Comparison of ENCODE assay signal across 8 cellular contexts in genomic region chr1:1355376-1355775, GRCh38. TPM values are rescaled to one million over a fixed set of nuclear protein-coding genes. Genes with fewer than 3 reads are reported as not detected.
DNase-seq lines count a peak whose midpoint lies in the region; ATAC-seq and TF ChIP-seq lines count a peak whose summit lies in the region.

No MANE protein-coding gene starts in this region.

- TF ChIP-seq CTCF in astrocyte of the spinal cord (IDR thresholded peaks at IDR 0.05; ENCODE audit: low read depth, low read length), result no peak
- TF ChIP-seq CTCF in lower lobe of right lung (IDR thresholded peaks at IDR 0.05), result no peak

- intact Hi-C loops in lower lobe of right lung (cut with DNase I), result no loop called here

- H3K4me1 ChIP-seq in HAP-1 (peaks cover 8% of the 10 kb centered on the region), lower lobe of right lung (peaks cover 52% of the 10 kb centered on the region)

- ATAC-seq in lower lobe of right lung, result peak; percentile 11 to 32
- no peak for ATAC-seq in HG03342 (IDR thresholded peaks at IDR 0.05; ENCODE audit: unreplicated experiment)

- H3K27ac ChIP-seq in lower lobe of right lung, result no peak overlapping the region

- H3K9me3 ChIP-seq in HAP-1 (no peaks in the 10 kb centered on the region), lower lobe of right lung (no peaks in the 10 kb centered on the region)

- H3K4me3 ChIP-seq in HAP-1, result peak overlapping the region; percentile 8; the same call in 1 of the 2 replicates
- H3K4me3 ChIP-seq in astrocyte of the spinal cord (ENCODE audit: low read depth, low read length), result peak overlapping the region; percentile 5
- H3K4me3 ChIP-seq in lower lobe of right lung, result peak overlapping the region; percentile 39

- in situ Hi-C loops in HAP-1 (cut with MboI; ENCODE audit: low sequenced_read_pairs) (no loop called here), astrocyte of the spinal cord (cut with HindIII; ENCODE audit: low sequenced_read_pairs) (no loop called here), KBM-7 (cut with MboI; ENCODE audit: low pct_unique_long_range_greater_than_20kb, low sequenced_read_pairs) (no loop called here)

- H3K27me3 ChIP-seq in HAP-1 (ENCODE audit: low read depth) (peaks cover 17% of the 10 kb centered on the region), lower lobe of right lung (ENCODE audit: low read depth) (peaks cover 59% of the 10 kb centered on the region)

- DNase-seq in 8988T (peak; percentile 85), HAP-1 (ENCODE audit: low spot score in 2 of 2) (peak in 1 of 2 experiments; percentile 68), astrocyte of the spinal cord (ENCODE audit: low read depth, low spot score) (no peak), lower lobe of right lung (no peak), epidermal melanocyte (ENCODE audit: insufficient read length, low spot score) (no peak), KBM-7 (no peak)
- DNase-seq in effector CD8-positive, alpha-beta T cell (lab: John Stamatoyannopoulos, UW), result no peak

- H3K36me3 ChIP-seq in HAP-1 (replicated peaks) (no peaks in the 10 kb centered on the region), lower lobe of right lung (peaks cover 8% of the 10 kb centered on the region)

RNA-seq across cellular contexts. Expression of gene MXRA8, which starts 3.0 kb away (rescaled TPM):
- total RNA-seq in lower lobe of right lung, result 39.3 TPM

RNA-seq across cellular contexts. Expression of gene DVL1, which starts 6.2 kb away (rescaled TPM):
- 60.4 TPM for total RNA-seq in lower lobe of right lung

RNA-seq across cellular contexts. Expression of gene AURKAIP1, which starts 19.6 kb away (rescaled TPM):
- 82.4 TPM for total RNA-seq in lower lobe of right lung

RNA-seq across cellular contexts. Expression of gene TAS1R3, which starts 24.3 kb away (rescaled TPM):
- total RNA-seq in lower lobe of right lung, result 0.65 TPM

RNA-seq across cellular contexts. Expression of gene CPTP, which starts 30.8 kb away (rescaled TPM):
- total RNA-seq in lower lobe of right lung, result 20.4 TPM
